In genomic region chr5:130541617-130542221, GRCh38 we compare ENCODE assay signal across 9 cellular contexts.
DNase-seq lines count a peak whose midpoint lies in the region; ATAC-seq and TF ChIP-seq lines count a peak whose summit lies in the region.
"Had no signal": no experiment of that assay in that cellular context is flagged by ENCODE, and none has a peak within 500 bp of the region (broad histone marks: within the 10 kb centered on the region; RNA-seq: fewer than 3 reads in every experiment).

No MANE protein-coding gene starts in this region.

- H3K4me3 ChIP-seq in RWPE2 (ENCODE audit: severe bottlenecking), result no peak overlapping the region
- H3K4me3 ChIP-seq in kidney epithelial cell (ENCODE audit: low read depth, low read length), result no peak overlapping the region

- POLR2A ChIA-PET in naive thymus-derived CD8-positive, alpha-beta T cell (lab: Charles Lee), result no interaction called here

- H3K27ac ChIP-seq in RWPE2 (ENCODE audit: poor library complexity, severe bottlenecking), result peak overlapping the region; percentile 63

- peaks cover 32% of the 10 kb centered on the region for H3K4me1 ChIP-seq in RWPE2 (ENCODE audit: insufficient read depth, poor library complexity, severe bottlenecking)

- H3K36me3 ChIP-seq in RWPE2 (ENCODE audit: low read depth), result no peaks in the 10 kb centered on the region
- no peaks in the 10 kb centered on the region for H3K36me3 ChIP-seq in kidney epithelial cell (ENCODE audit: control insufficient read depth, insufficient read depth, low read length)

- H3K4me3 Mint-ChIP-seq in naive thymus-derived CD8-positive, alpha-beta T cell, result no peak overlapping the region
- no peak overlapping the region for H3K4me3 Mint-ChIP-seq in effector memory CD8-positive, alpha-beta T cell

- peaks cover 0 to 12% (median 0%) of the 10 kb centered on the region in 3 donors for H3K36me3 Mint-ChIP-seq in naive thymus-derived CD8-positive, alpha-beta T cell
- H3K36me3 Mint-ChIP-seq in effector memory CD8-positive, alpha-beta T cell (ENCODE audit: insufficient read depth), result no peaks in the 10 kb centered on the region

- no peaks in the 10 kb centered on the region for H3K4me1 Mint-ChIP-seq in naive thymus-derived CD8-positive, alpha-beta T cell
- no peaks in the 10 kb centered on the region for H3K4me1 Mint-ChIP-seq in effector memory CD8-positive, alpha-beta T cell (ENCODE audit: low read depth in 2 of 2)

- H3K9me3 Mint-ChIP-seq in naive thymus-derived CD8-positive, alpha-beta T cell, result peaks cover 0 to 27% (median 10%) of the 10 kb centered on the region in 9 donors
- H3K9me3 Mint-ChIP-seq in effector memory CD8-positive, alpha-beta T cell, result peaks cover 3 to 6% of the 10 kb centered on the region in 2 donors

- peaks cover 0 to 7% (median 1%) of the 10 kb centered on the region in 5 donors for H3K27me3 Mint-ChIP-seq in naive thymus-derived CD8-positive, alpha-beta T cell
- no peaks in the 10 kb centered on the region for H3K27me3 Mint-ChIP-seq in effector memory CD8-positive, alpha-beta T cell

- peak; percentile 65 for DNase-seq in RWPE2 (ENCODE audit: low spot score)
- peak; percentile 54 for DNase-seq in kidney epithelial cell (ENCODE audit: low read depth)
- no peak for DNase-seq in naive thymus-derived CD8-positive, alpha-beta T cell
- DNase-seq in posterior vena cava (ENCODE audit: low spot score), result no peak
- no peak for DNase-seq in stimulated activated CD8-positive, alpha-beta memory T cell treated with anti-CD3 and anti-CD28 coated beads, Interleukin-4, amount 100 ng/mL, for 48 hours
- no peak for DNase-seq in effector memory CD8-positive, alpha-beta T cell
- DNase-seq: NCI-H1092 treated with DMSO at 0.1 percent for 48 hours had no signal

- TF ChIP-seq CTCF in RWPE2 (IDR thresholded peaks at IDR 0.05; ENCODE audit: poor library complexity, severe bottlenecking) (no peak), kidney epithelial cell (IDR thresholded peaks at IDR 0.05; ENCODE audit: insufficient read depth, low read length, poor library complexity, severe bottlenecking) (no peak)

- H3K9me3 ChIP-seq in RWPE2 (ENCODE audit: severe bottlenecking), result peaks cover 3% of the 10 kb centered on the region

- ATAC-seq in GM18868 (IDR thresholded peaks at IDR 0.05; ENCODE audit: unreplicated experiment), result peak; percentile 77
- peak; percentile 66 for ATAC-seq in HG03135 (IDR thresholded peaks at IDR 0.05; ENCODE audit: unreplicated experiment)
- ATAC-seq in RWPE2 (ENCODE audit: low read depth), result peak; percentile 84
- ATAC-seq in naive thymus-derived CD8-positive, alpha-beta T cell, result no peak
- ATAC-seq in effector memory CD8-positive, alpha-beta T cell (replicated peaks), result no peak

- intact Hi-C loops in posterior vena cava (cut with DNase I), result no loop called here

- H3K27me3 ChIP-seq in RWPE2 (ENCODE audit: insufficient read depth, poor library complexity, severe bottlenecking) (no peaks in the 10 kb centered on the region), kidney epithelial cell (ENCODE audit: control insufficient read depth, insufficient read depth, low read length) (no peaks in the 10 kb centered on the region)

- H3K27ac Mint-ChIP-seq in naive thymus-derived CD8-positive, alpha-beta T cell, result no peak overlapping the region
- H3K27ac Mint-ChIP-seq in effector memory CD8-positive, alpha-beta T cell, result no peak overlapping the region

Comparison
In these comparisons a context has a peak if more than half of its experiments do, and no peak if none do; other contexts are left out.
1. ATAC-seq: peak in GM18868 (single experiment), HG03135 (single experiment) and RWPE2 (single experiment); none in naive thymus-derived CD8-positive, alpha-beta T cell (0 of 2) and effector memory CD8-positive, alpha-beta T cell (single experiment).
2. DNase-seq: peak in RWPE2 (single experiment) and kidney epithelial cell (single experiment); none in naive thymus-derived CD8-positive, alpha-beta T cell (0 of 10), posterior vena cava (single experiment), stimulated activated CD8-positive, alpha-beta memory T cell treated with anti-CD3 and anti-CD28 coated beads, Interleukin-4, amount 100 ng/mL, for 48 hours (single experiment) and effector memory CD8-positive, alpha-beta T cell (0 of 3).